8 cellular contexts compared by ENCODE assay signal in the genomic region with DNA sequence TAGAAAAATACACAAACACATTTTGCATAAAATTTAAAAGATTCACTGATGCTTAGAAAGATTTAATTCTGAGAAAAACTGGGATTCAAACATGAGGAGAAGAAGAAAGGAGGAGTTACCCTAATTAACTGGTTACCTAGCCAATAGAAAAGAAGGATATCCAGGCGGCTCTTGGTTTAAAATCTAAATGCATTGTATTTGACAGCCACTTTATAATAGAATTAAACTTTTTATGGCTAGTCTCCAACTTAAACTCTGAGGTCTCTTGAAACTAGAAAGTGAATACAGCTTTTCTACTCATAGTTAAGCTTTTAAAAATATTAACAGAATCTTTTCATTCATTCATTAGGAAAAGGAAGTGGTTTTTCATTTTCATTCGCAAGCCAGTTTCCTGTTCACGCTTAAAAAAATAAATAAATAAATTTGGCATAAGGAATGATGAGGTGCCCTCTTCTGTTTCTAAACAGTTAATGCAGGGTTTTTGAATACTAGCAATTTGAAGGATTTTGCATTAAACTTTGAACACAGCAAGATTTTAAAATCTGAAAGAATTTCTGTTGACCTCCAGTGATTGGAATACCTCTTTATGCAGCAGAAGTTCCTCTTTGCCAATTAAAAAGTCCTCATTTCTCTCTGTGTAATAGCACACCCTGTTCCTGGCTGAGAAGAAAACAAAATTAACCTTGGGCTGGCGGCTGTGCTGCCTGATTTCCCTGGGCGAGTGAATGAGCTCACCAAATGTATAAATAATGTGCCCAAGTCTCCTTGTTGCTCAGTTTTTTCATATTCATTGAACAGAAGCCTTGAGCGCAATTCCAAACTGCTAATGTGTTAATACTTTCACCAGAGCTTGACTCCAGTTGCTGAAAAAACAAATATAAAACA.
DNase-seq lines count a peak whose midpoint lies in the region; ATAC-seq, FAIRE-seq and TF ChIP-seq lines count a peak whose summit lies in the region.

No MANE protein-coding gene starts in this region.

- no peaks in the 10 kb centered on the region for H3K36me3 ChIP-seq in vagina

- H3K4me3 ChIP-seq in astrocyte of the spinal cord (ENCODE audit: low read depth, low read length), result peak overlapping the region; percentile 7
- no peak overlapping the region for H3K4me3 ChIP-seq in vagina

- no peaks in the 10 kb centered on the region for H3K9me3 ChIP-seq in vagina

- in situ Hi-C loops in GM13977 (cut with MboI; ENCODE audit: low pct_unique_long_range_greater_than_20kb, low sequenced_read_pairs, unreplicated experiment) (loop anchor here (10.0 to 25.0 kb wide), 2 partner anchors 429 to 532 kb away; partner anchors contain the start of gene KCNMB2), astrocyte of the spinal cord (cut with HindIII; ENCODE audit: low sequenced_read_pairs) (no loop called here)

- no peak for TF ChIP-seq POLR2A in vagina (IDR thresholded peaks at IDR 0.05)

- intact Hi-C loops in left colon (cut with DNase I, micrococcal nuclease) (loop anchor here in 1 of 2 donors (5.0 kb wide), 1 partner anchor 529 kb away; no protein-coding TSS in a partner anchor), vagina (cut with DNase I) (no loop called here)

- TF ChIP-seq CTCF in GM13977 (IDR thresholded peaks at IDR 0.05; ENCODE audit: extremely low read depth, insufficient read depth, missing control alignments) (peak; percentile 55), astrocyte of the spinal cord (IDR thresholded peaks at IDR 0.05; ENCODE audit: low read depth, low read length) (peak; percentile 58), vagina (IDR thresholded peaks at IDR 0.05) (peak in 2 of 3 experiments; percentile 15 to 28)

- H3K27ac ChIP-seq in vagina, result no peak overlapping the region

- FAIRE-seq in A204.1 (lab: Jason Lieb, UNC), result peak; percentile 95

- ATAC-seq in HG02973 (IDR thresholded peaks at IDR 0.05; ENCODE audit: unreplicated experiment), result peak; percentile 25
- ATAC-seq in left colon, result peak; percentile 42

- no peaks in the 10 kb centered on the region for H3K27me3 ChIP-seq in vagina

- peaks cover 9% of the 10 kb centered on the region for H3K4me1 ChIP-seq in vagina

- DNase-seq in GM13977 (ENCODE audit: low spot score) (no peak), NCI-H2171 treated with DMSO at 0.1 percent for 48 hours (lab: John Stamatoyannopoulos, UW) (peak; percentile 71), astrocyte of the spinal cord (ENCODE audit: low read depth, low spot score) (peak; percentile 68), left colon (no peak), vagina (ENCODE audit: extremely low spot score in 2 of 2) (no peak), HuH-7.5 (ENCODE audit: low spot score) (no peak)

Comparison
In these comparisons a context has a peak if more than half of its experiments do, and no peak if none do; other contexts are left out.
1. DNase-seq: peak in NCI-H2171 treated with DMSO at 0.1 percent for 48 hours (single experiment) and astrocyte of the spinal cord (single experiment); none in GM13977 (single experiment), left colon (0 of 2), vagina (0 of 2) and HuH-7.5 (single experiment).
2. Peak in every context shown above with its lines, with median percentiles within 50 percentile points of each other: CTCF ChIP-seq.